In genomic region chr18:63319383-63320040, GRCh38 we compare ENCODE assay signal across 8 cellular contexts. TPM values are rescaled to one million over a fixed set of nuclear protein-coding genes. Genes with fewer than 3 reads are reported as not detected.
DNase-seq lines count a peak whose midpoint lies in the region; ATAC-seq and TF ChIP-seq lines count a peak whose summit lies in the region.

Gene BCL2 (minus strand): TSS chr18:63319769.

- intact Hi-C loops in CD8-positive, alpha-beta T cell (cut with DNase I, micrococcal nuclease): loop anchor here (1.0 to 5.0 kb wide), 12 partner anchors 29 to 1133 kb away; partner anchors contain the start of genes VPS4B (in 2 of the 2), PHLPP1 (in 1 of the 2), PIGN (in 1 of the 2) and RELCH (in 1 of the 2)
- intact Hi-C loops in colonic mucosa (cut with DNase I) (loop anchor here (2.0 kb wide), 1 partner anchor 189 kb away; no protein-coding TSS in a partner anchor), left lung (cut with DNase I) (loop anchor here in 1 of 2 donors (5.0 kb wide), 2 partner anchors 187 to 302 kb away; no protein-coding TSS in a partner anchor)

- no peaks in the 10 kb centered on the region for H3K9me3 ChIP-seq in CD8-positive, alpha-beta T cell (ENCODE audit: low read length)
- no peaks in the 10 kb centered on the region for H3K9me3 ChIP-seq in colonic mucosa
- H3K9me3 ChIP-seq in left lung: no peaks in the 10 kb centered on the region

- peak within 1 kb of the TSS; percentile 96 for H3K27ac Mint-ChIP-seq in CD8-positive, alpha-beta T cell

- peak within 1 kb of the TSS; percentile 69 for H3K4me3 ChIP-seq in CD8-positive, alpha-beta T cell (ENCODE audit: low read depth, low read length)
- H3K4me3 ChIP-seq in colonic mucosa (peak within 1 kb of the TSS; percentile 88), left lung (peak within 1 kb of the TSS; percentile 53 to 76)

- POLR2A ChIA-PET in CD8-positive, alpha-beta T cell (lab: Charles Lee): interaction anchor here (0.6 to 3.3 kb wide), 13 partner anchors 13 to 337 kb away, joined by 3 to 23 read pairs (median 3); partner anchors contain the start of gene VPS4B

- H3K9me3 Mint-ChIP-seq in CD8-positive, alpha-beta T cell: no peaks in the 10 kb centered on the region

- peaks cover 20% of the 10 kb centered on the region for H3K36me3 Mint-ChIP-seq in CD8-positive, alpha-beta T cell

- peak within 1 kb of the TSS; percentile 99 for H3K4me3 Mint-ChIP-seq in CD8-positive, alpha-beta T cell

- no peak for TF ChIP-seq CTCF in CD8-positive, alpha-beta T cell (IDR thresholded peaks at IDR 0.05)
- TF ChIP-seq CTCF in colonic mucosa (IDR thresholded peaks at IDR 0.05) (no peak), left lung (IDR thresholded peaks at IDR 0.05) (no peak)

- peak within 1 kb of the TSS; percentile 73 for H3K27ac ChIP-seq in CD8-positive, alpha-beta T cell (ENCODE audit: low read depth, low read length)
- H3K27ac ChIP-seq in colonic mucosa: peak within 1 kb of the TSS; percentile 74
- peak within 1 kb of the TSS; percentile 71 to 81 for H3K27ac ChIP-seq in left lung

- peak; percentile 32 for ATAC-seq in CD8-positive, alpha-beta T cell
- ATAC-seq in GM19452 (IDR thresholded peaks at IDR 0.05; ENCODE audit: unreplicated experiment) (peak; percentile 10), left lung (peak; percentile 28)

- no peaks in the 10 kb centered on the region for H3K27me3 ChIP-seq in CD8-positive, alpha-beta T cell (ENCODE audit: insufficient read depth, low read length)
- H3K27me3 ChIP-seq in colonic mucosa (no peaks in the 10 kb centered on the region), left lung (peaks cover 0 to 16% of the 10 kb centered on the region in 2 donors)

- CTCF ChIA-PET in CD8-positive, alpha-beta T cell (lab: Charles Lee): interaction anchor here (0.8 to 3.9 kb wide), 25 partner anchors 13 to 302 kb away, joined by 3 to 70 read pairs (median 8); no protein-coding TSS in a partner anchor

- no peaks in the 10 kb centered on the region for H3K27me3 Mint-ChIP-seq in CD8-positive, alpha-beta T cell (ENCODE audit: low read depth)

- H3K9ac ChIP-seq in colonic mucosa (ENCODE audit: low read depth in 2 of 2, low read length in 2 of 2): peak within 1 kb of the TSS; percentile 92 to 93

- H3K36me3 ChIP-seq in CD8-positive, alpha-beta T cell (ENCODE audit: insufficient read depth, low read length): no peaks in the 10 kb centered on the region
- H3K36me3 ChIP-seq in colonic mucosa (no peaks in the 10 kb centered on the region), left lung (no peaks in the 10 kb centered on the region)

- peak in 4 of 7 experiments; percentile 29 to 67 (median 42) for DNase-seq in CD8-positive, alpha-beta T cell
- DNase-seq in HT-29 (ENCODE audit: low spot score) (peak; percentile 1), SKM-1 treated with dmso at 0.1 percent for 144 hours (lab: John Stamatoyannopoulos, UW; ENCODE audit: unreplicated experiment) (peak; percentile 36), colonic mucosa (peak; percentile 50), left lung (peak in 1 of 2 donors; percentile 39), NCI-H1048 (lab: John Stamatoyannopoulos, UW) (no peak)
- peak; percentile 61 for DNase-seq in stimulated activated CD8-positive, alpha-beta memory T cell treated with anti-CD3 and anti-CD28 coated beads, Interleukin-4, amount 100 ng/mL, for 48 hours

- peaks cover 48% of the 10 kb centered on the region for H3K4me1 Mint-ChIP-seq in CD8-positive, alpha-beta T cell (ENCODE audit: low read depth)

- peaks cover 22% of the 10 kb centered on the region for H3K4me1 ChIP-seq in CD8-positive, alpha-beta T cell (ENCODE audit: insufficient read depth, low read length)
- H3K4me1 ChIP-seq in colonic mucosa (peaks cover 3% of the 10 kb centered on the region), left lung (peaks cover 12 to 46% of the 10 kb centered on the region in 2 donors)

RNA-seq across cellular contexts. Expression of gene BCL2, which starts in this region (rescaled TPM):
- 10 to 100 TPM; 39.5 to 40.5 TPM for total RNA-seq in CD8-positive, alpha-beta T cell
- 0.05 and 0.36 TPM in 2 replicates for total RNA-seq in HT-29 (2014; rRNA removed; shearing (Covaris generic))
- total RNA-seq in colonic mucosa (10 to 100 TPM; 13.9 to 16.4 TPM), left lung (1 to 10 TPM; 6.3 to 8.7 TPM)

Comparison
In these comparisons a context has a peak if more than half of its experiments do, and no peak if none do; other contexts are left out.
1. Peak in DNase-seq in HT-29; RNA of the gene not detected or under 1 TPM.